ENCODE assay signal across 8 cellular contexts in the genomic region with DNA sequence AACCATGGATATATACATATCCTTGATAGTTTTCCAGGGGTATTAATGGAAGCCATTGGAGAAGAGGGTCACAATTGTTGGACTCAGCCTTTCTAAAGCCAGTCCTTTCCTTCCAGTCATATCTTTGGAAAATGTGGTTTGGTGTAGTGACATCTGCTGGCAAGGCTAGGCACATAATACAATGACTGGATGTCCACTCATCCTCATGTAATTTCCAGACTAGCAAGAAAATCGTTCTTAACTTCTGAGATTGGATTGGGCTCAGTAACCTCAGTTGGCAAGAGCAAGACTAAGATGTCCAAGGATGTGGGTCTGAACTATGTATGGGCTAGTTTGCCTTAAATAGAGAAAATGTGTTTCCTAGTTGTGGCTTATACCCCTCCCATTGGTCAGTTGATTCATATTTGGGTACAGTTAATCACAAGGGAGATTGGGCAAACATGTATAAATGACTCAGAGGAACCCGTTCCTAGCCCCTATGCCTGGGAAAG. TPM values are rescaled to one million over a fixed set of nuclear protein-coding genes. Genes with fewer than 3 reads are reported as not detected.
DNase-seq lines count a peak whose midpoint lies in the region; ATAC-seq and TF ChIP-seq lines count a peak whose summit lies in the region.

No MANE protein-coding gene starts in this region.

- peak; percentile 66 for TF ChIP-seq CTCF in 22Rv1 (IDR thresholded peaks at IDR 0.05)
- TF ChIP-seq CTCF in NB4 (IDR thresholded peaks at IDR 0.05; ENCODE audit: low read depth, low read length): peak; percentile 60
- TF ChIP-seq CTCF in WERI-Rb-1 (IDR thresholded peaks at IDR 0.05; ENCODE audit: low read depth, low read length): peak; percentile 84
- peak in 8 of 9 donors; percentile 31 to 78 (median 64) for TF ChIP-seq CTCF in heart right ventricle (IDR thresholded peaks at IDR 0.05)

- H3K36me3 ChIP-seq in WERI-Rb-1 (no peaks in the 10 kb centered on the region), heart right ventricle (no peaks in the 10 kb centered on the region), skeletal muscle tissue (ENCODE audit: control insufficient read depth in 3 of 3, insufficient read depth in 3 of 3, low read length in 3 of 3) (no peaks in the 10 kb centered on the region)

- intact Hi-C loops in heart right ventricle (cut with DNase I): loop anchor here (1.0 to 10.0 kb wide), 13 partner anchors 47 to 215 kb away; a partner anchor contains a TSS

- H3K27ac ChIP-seq in 22Rv1 (no peak overlapping the region), WERI-Rb-1 (no peak overlapping the region), heart right ventricle (peak overlapping the region in 3 of 10 donors; percentile 17 to 60 (median 17)), skeletal muscle tissue (ENCODE audit: low read depth, low read length) (peak overlapping the region; percentile 23)

- TF ChIP-seq POLR2A in NB4 (IDR thresholded peaks at IDR 0.05; ENCODE audit: extremely low read depth, insufficient read length): no peak

- H3K4me3 ChIP-seq in NB4 (ENCODE audit: low read depth, low read length): no peak overlapping the region
- H3K4me3 ChIP-seq in WERI-Rb-1 (ENCODE audit: low read depth, low read length): no peak overlapping the region
- H3K4me3 ChIP-seq in heart right ventricle: no peak overlapping the region
- H3K4me3 ChIP-seq in skeletal muscle tissue (ENCODE audit: low read length in 3 of 3): no peak overlapping the region

- peak; percentile 19 to 68 (median 64) for ATAC-seq in heart right ventricle
- ATAC-seq in GM21447 (IDR thresholded peaks at IDR 0.05; ENCODE audit: unreplicated experiment): no peak
- no peak for ATAC-seq in HG03442 (IDR thresholded peaks at IDR 0.05; ENCODE audit: unreplicated experiment)

- WGBS in heart right ventricle, 2 donors: 16 to 23% methylated on average over 2 of the region's 2 CpGs

- H3K9ac ChIP-seq in skeletal muscle tissue (ENCODE audit: low read depth in 1 of 3, low read length in 3 of 3): no peak overlapping the region

- no peaks in the 10 kb centered on the region for H3K9me3 ChIP-seq in WERI-Rb-1 (ENCODE audit: severe bottlenecking)
- H3K9me3 ChIP-seq in heart right ventricle: no peaks in the 10 kb centered on the region
- H3K9me3 ChIP-seq in skeletal muscle tissue (ENCODE audit: control insufficient read depth in 3 of 3, low read length in 3 of 3): no peaks in the 10 kb centered on the region

- H3K4me1 ChIP-seq in heart right ventricle: peaks cover 4 to 68% (median 46%) of the 10 kb centered on the region in 9 donors
- peaks cover 16 to 41% (median 33%) of the 10 kb centered on the region in 3 donors for H3K4me1 ChIP-seq in skeletal muscle tissue (ENCODE audit: control insufficient read depth in 3 of 3, insufficient read depth in 3 of 3, low read length in 3 of 3)

- DNase-seq in DMS53 treated with DMSO at 0.1 percent for 48 hours (lab: John Stamatoyannopoulos, UW; ENCODE audit: unreplicated experiment): peak; percentile 28
- peak; percentile 68 for DNase-seq in NB4 (ENCODE audit: low read depth)
- peak; percentile 58 for DNase-seq in WERI-Rb-1
- DNase-seq in heart right ventricle: peak in 1 of 2 donors; percentile 42

- no peaks in the 10 kb centered on the region for H3K27me3 ChIP-seq in WERI-Rb-1 (ENCODE audit: insufficient read depth, low read depth, severe bottlenecking)
- H3K27me3 ChIP-seq in heart right ventricle: no peaks in the 10 kb centered on the region
- H3K27me3 ChIP-seq in skeletal muscle tissue (ENCODE audit: control insufficient read depth in 3 of 3, insufficient read depth in 3 of 3, low read length in 3 of 3): no peaks in the 10 kb centered on the region

RNA-seq across cellular contexts. Expression of a gene that starts 8.7 kb away (rescaled TPM):
- 10 to 100 TPM; 48.9 to 81.3 (median 66.3) TPM for total RNA-seq in heart right ventricle
- 10 to 100 TPM in 1 of 2 donors, 1 to 10 TPM in 1; 5.9 to 16.7 TPM for polyA plus RNA-seq in heart right ventricle
- 23.5 TPM for total RNA-seq in skeletal muscle tissue

RNA-seq across cellular contexts. Expression of a gene that starts 15.8 kb away (rescaled TPM):
- total RNA-seq in heart right ventricle: 10 to 100 TPM in 6 of 10 donors, 1 to 10 TPM in 4; 4.0 to 14.0 (median 10.5) TPM
- 1 to 10 TPM; 6.1 to 7.6 TPM for polyA plus RNA-seq in heart right ventricle
- total RNA-seq in skeletal muscle tissue: 5.2 TPM

Comparison
In these comparisons a context has a peak if more than half of its experiments do, and no peak if none do; other contexts are left out.
1. ATAC-seq: peak in heart right ventricle (8 of 8); none in GM21447 (single experiment) and HG03442 (single experiment).
2. Peak in every context shown above with its lines, with median percentiles within 50 percentile points of each other: CTCF ChIP-seq.